ENCODE assay signal across 26 cellular contexts in the genomic region with DNA sequence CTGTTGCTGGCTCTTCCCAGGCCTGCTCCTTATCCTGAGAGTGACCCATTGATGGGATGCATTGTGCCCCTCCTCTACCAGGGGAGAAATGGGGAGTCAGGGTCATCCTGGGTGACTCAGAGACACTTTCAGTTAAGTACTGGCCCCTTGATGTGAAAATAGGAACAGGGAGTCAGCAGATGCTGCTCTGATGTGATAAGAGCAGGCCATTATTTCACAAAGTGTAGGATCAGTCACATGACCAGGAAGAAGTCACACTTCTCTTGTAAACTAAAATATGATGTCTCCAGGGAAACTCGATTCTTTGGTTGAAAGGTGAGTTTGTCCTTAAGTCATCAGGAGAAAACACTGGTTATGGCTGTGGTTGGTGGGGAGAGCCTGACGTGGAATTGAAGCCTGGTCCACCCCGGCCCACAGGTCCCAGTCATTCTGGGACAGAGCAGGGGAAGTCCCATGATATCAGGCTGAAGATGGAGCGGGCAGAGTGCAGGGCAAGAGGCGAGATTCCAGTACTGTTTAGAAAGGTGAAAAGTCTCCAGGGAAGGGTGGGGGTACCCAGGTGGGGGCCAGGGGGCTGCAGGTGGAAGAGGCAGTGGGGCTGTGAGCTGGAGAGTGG.
DNase-seq lines count a peak whose midpoint lies in the region; ATAC-seq and TF ChIP-seq lines count a peak whose summit lies in the region.
"Had no signal": no experiment of that assay in that cellular context is flagged by ENCODE, and none has a peak within 500 bp of the region (broad histone marks: within the 10 kb centered on the region; RNA-seq: fewer than 3 reads in every experiment).

No MANE protein-coding gene starts in this region.

- peaks cover 12% of the 10 kb centered on the region for H3K27me3 Mint-ChIP-seq in activated naive CD4-positive, alpha-beta T cell treated with anti-CD3 and anti-CD28 coated beads, Interleukin-2, amount 50 U/mL, for 24 hours
- H3K27me3 Mint-ChIP-seq in activated naive CD4-positive, alpha-beta T cell treated with anti-CD3 and anti-CD28 coated beads, Interleukin-2, amount 10 ng/mL, durations not matched to agents 7 days and 5 days, result peaks cover 21% of the 10 kb centered on the region

- no peaks in the 10 kb centered on the region for H3K36me3 Mint-ChIP-seq in activated naive CD4-positive, alpha-beta T cell treated with anti-CD3 and anti-CD28 coated beads, Interleukin-2, amount 50 U/mL, for 24 hours
- no peaks in the 10 kb centered on the region for H3K36me3 Mint-ChIP-seq in activated naive CD4-positive, alpha-beta T cell treated with anti-CD3 and anti-CD28 coated beads, Interleukin-2, amount 10 ng/mL, durations not matched to agents 7 days and 5 days

- peaks cover 11% of the 10 kb centered on the region for H3K27me3 ChIP-seq in upper lobe of right lung

- ATAC-seq in upper lobe of right lung (peak; percentile 48), GM18519 (IDR thresholded peaks at IDR 0.05; ENCODE audit: low FRiP score, unreplicated experiment) (no peak), GM21576 (IDR thresholded peaks at IDR 0.05; ENCODE audit: unreplicated experiment) (no peak)
- ATAC-seq: sciatic nerve had no signal

- no peaks in the 10 kb centered on the region for H3K9me3 ChIP-seq in upper lobe of right lung
- H3K9me3 ChIP-seq: prostate gland had no signal

- no peak overlapping the region for H3K4me3 ChIP-seq in upper lobe of right lung
- H3K4me3 ChIP-seq: PC-9, prostate gland had no signal

- no peaks in the 10 kb centered on the region for H3K4me1 ChIP-seq in upper lobe of right lung
- H3K4me1 ChIP-seq: prostate gland had no signal

- no peak overlapping the region for H3K4me3 Mint-ChIP-seq in activated naive CD4-positive, alpha-beta T cell treated with anti-CD3 and anti-CD28 coated beads, Interleukin-2, amount 50 U/mL, for 24 hours
- no peak overlapping the region for H3K4me3 Mint-ChIP-seq in activated naive CD4-positive, alpha-beta T cell treated with anti-CD3 and anti-CD28 coated beads, Interleukin-2, amount 10 ng/mL, durations not matched to agents 7 days and 5 days
- H3K4me3 Mint-ChIP-seq: activated CD4-positive, alpha-beta T cell treated with anti-CD3 and anti-CD28 coated beads, Interleukin-2, amount 10 ng/mL, durations not matched to agents 24 days and 14 days; activated T-helper 1 cell treated with anti-CD3 and anti-CD28 coated beads, Interleukin-12 subunit alpha, Interleukin-12 subunit beta, Interleukin-2, Interleukin-4 antibody, amounts not matched to agents 30 ng/mL and 10 ng/mL and 1 ng/mL, durations not matched to agents 14 hours and 24 hours and 36 hours had no signal

- no peak overlapping the region for H3K27ac ChIP-seq in upper lobe of right lung
- H3K27ac ChIP-seq: PC-9, prostate gland, VCaP had no signal

- TF ChIP-seq CTCF in GM20000 (IDR thresholded peaks at IDR 0.05; ENCODE audit: extremely low read depth, missing control alignments) (no peak), upper lobe of right lung (IDR thresholded peaks at IDR 0.05) (no peak)

- no peaks in the 10 kb centered on the region for H3K36me3 ChIP-seq in upper lobe of right lung
- H3K36me3 ChIP-seq: prostate gland had no signal

- H3K9me3 Mint-ChIP-seq in activated naive CD4-positive, alpha-beta T cell treated with anti-CD3 and anti-CD28 coated beads, Interleukin-2, amount 50 U/mL, for 24 hours, result peaks cover 4% of the 10 kb centered on the region
- H3K9me3 Mint-ChIP-seq in activated naive CD4-positive, alpha-beta T cell treated with anti-CD3 and anti-CD28 coated beads, Interleukin-2, amount 10 ng/mL, durations not matched to agents 7 days and 5 days, result no peaks in the 10 kb centered on the region
- H3K9me3 Mint-ChIP-seq: activated CD4-positive, alpha-beta T cell treated with anti-CD3 and anti-CD28 coated beads, Interleukin-2, amount 10 ng/mL, durations not matched to agents 24 days and 14 days; activated T-helper 1 cell treated with anti-CD3 and anti-CD28 coated beads, Interleukin-12 subunit alpha, Interleukin-12 subunit beta, Interleukin-2, Interleukin-4 antibody, amounts not matched to agents 30 ng/mL and 10 ng/mL and 1 ng/mL, durations not matched to agents 14 hours and 24 hours and 36 hours had no signal

- CTCF ChIA-PET in activated naive CD4-positive, alpha-beta T cell treated with anti-CD3 and anti-CD28 coated beads, Interleukin-2, amount 10 ng/mL, durations not matched to agents 7 days and 5 days (lab: Charles Lee), result no interaction called here

- no peak for DNase-seq in activated naive CD4-positive, alpha-beta T cell treated with anti-CD3 and anti-CD28 coated beads, Interleukin-2, amount 10 ng/mL, durations not matched to agents 7 days and 5 days
- DNase-seq in GM20000 (ENCODE audit: low spot score) (peak; percentile 45), islet precursor cell (peak; percentile 35), upper lobe of right lung (no peak), head of caudate nucleus (no peak)
- DNase-seq: activated CD4-positive, alpha-beta T cell treated with anti-CD3 and anti-CD28 coated beads, Interleukin-2, amount 10 ng/mL, durations not matched to agents 24 days and 14 days; caudate nucleus; dermis blood vessel endothelial cell; DMS53; mesendoderm; NCI-H1105; NCI-H187 treated with DMSO at 0.1 percent for 48 hours; NCI-H524 treated with DMSO at 0.1 percent for 48 hours; nucleus accumbens; PC-9; SHP77; stimulated activated CD4-positive, alpha-beta T cell treated with anti-CD3 and anti-CD28 coated beads, Interleukin-4, amount 100 ng/mL, for 4 hours; stimulated activated naive CD4-positive, alpha-beta T cell treated with Interleukin-2 at 50 U/mL for 16 hours; T-helper 9 cell had no signal

- intact Hi-C loops in upper lobe of right lung (cut with DNase I), result no loop called here
- intact Hi-C loops in head of caudate nucleus (cut with DNase I), result no loop called here

- H3K27ac Mint-ChIP-seq in activated naive CD4-positive, alpha-beta T cell treated with anti-CD3 and anti-CD28 coated beads, Interleukin-2, amount 50 U/mL, for 24 hours, result peak overlapping the region; percentile 37
- no peak overlapping the region for H3K27ac Mint-ChIP-seq in activated naive CD4-positive, alpha-beta T cell treated with anti-CD3 and anti-CD28 coated beads, Interleukin-2, amount 10 ng/mL, durations not matched to agents 7 days and 5 days
- H3K27ac Mint-ChIP-seq: activated CD4-positive, alpha-beta T cell treated with anti-CD3 and anti-CD28 coated beads, Interleukin-2, amount 10 ng/mL, durations not matched to agents 24 days and 14 days; activated T-helper 1 cell treated with anti-CD3 and anti-CD28 coated beads, Interleukin-12 subunit alpha, Interleukin-12 subunit beta, Interleukin-2, Interleukin-4 antibody, amounts not matched to agents 30 ng/mL and 10 ng/mL and 1 ng/mL, durations not matched to agents 14 hours and 24 hours and 36 hours had no signal

- no peaks in the 10 kb centered on the region for H3K4me1 Mint-ChIP-seq in activated naive CD4-positive, alpha-beta T cell treated with anti-CD3 and anti-CD28 coated beads, Interleukin-2, amount 50 U/mL, for 24 hours
- H3K4me1 Mint-ChIP-seq in activated naive CD4-positive, alpha-beta T cell treated with anti-CD3 and anti-CD28 coated beads, Interleukin-2, amount 10 ng/mL, durations not matched to agents 7 days and 5 days, result no peaks in the 10 kb centered on the region

Comparison
In these comparisons a context has a peak if more than half of its experiments do, and no peak if none do; other contexts are left out.
1. DNase-seq: peak in GM20000 (single experiment) and islet precursor cell (single experiment); none in activated naive CD4-positive, alpha-beta T cell treated with anti-CD3 and anti-CD28 coated beads, Interleukin-2, amount 10 ng/mL, durations not matched to agents 7 days and 5 days (single experiment), upper lobe of right lung (single experiment) and head of caudate nucleus (0 of 42).